Comparison of ENCODE assay signal across 1 cellular context in the genomic region with DNA sequence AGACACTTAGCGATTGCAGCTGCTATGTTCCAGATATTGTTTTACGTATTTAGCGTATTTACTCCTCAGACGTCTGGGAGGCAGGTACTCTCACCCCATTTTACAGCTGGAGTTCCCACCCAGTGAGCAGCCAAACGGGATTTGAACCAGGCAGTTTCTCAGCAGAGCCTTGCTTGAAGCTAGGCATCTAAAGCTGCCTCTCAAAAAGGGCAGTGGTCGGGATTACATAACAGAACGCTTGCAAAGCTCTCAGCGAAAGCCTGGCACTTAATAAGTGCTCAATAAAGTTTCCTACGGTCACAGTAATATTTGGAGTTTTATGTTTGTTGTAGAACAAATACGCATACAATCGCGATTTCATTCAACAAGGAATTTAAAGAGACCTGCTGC.
TF ChIP-seq lines count a peak whose summit lies in the region.

No MANE protein-coding gene starts in this region.

TF ChIP-seq in neural cell, 6 proteins besides CTCF, POLR2A, EP300 and RAD21:
- TF ChIP-seq MXI1 (conservative IDR thresholded peaks at IDR 0.05; ENCODE audit: poor library complexity, severe bottlenecking) (no peak), EZH2 (IDR thresholded peaks at IDR 0.05; ENCODE audit: borderline replicate concordance, insufficient read depth, low read length, poor library complexity, severe bottlenecking) (no peak), SMC3 (conservative IDR thresholded peaks at IDR 0.05; ENCODE audit: poor library complexity) (no peak), POLR2AphosphoS5 (IDR thresholded peaks at IDR 0.05) (no peak), TAF1 (IDR thresholded peaks at IDR 0.05; ENCODE audit: low read depth) (no peak)
- TF ChIP-seq, protein P1, sequence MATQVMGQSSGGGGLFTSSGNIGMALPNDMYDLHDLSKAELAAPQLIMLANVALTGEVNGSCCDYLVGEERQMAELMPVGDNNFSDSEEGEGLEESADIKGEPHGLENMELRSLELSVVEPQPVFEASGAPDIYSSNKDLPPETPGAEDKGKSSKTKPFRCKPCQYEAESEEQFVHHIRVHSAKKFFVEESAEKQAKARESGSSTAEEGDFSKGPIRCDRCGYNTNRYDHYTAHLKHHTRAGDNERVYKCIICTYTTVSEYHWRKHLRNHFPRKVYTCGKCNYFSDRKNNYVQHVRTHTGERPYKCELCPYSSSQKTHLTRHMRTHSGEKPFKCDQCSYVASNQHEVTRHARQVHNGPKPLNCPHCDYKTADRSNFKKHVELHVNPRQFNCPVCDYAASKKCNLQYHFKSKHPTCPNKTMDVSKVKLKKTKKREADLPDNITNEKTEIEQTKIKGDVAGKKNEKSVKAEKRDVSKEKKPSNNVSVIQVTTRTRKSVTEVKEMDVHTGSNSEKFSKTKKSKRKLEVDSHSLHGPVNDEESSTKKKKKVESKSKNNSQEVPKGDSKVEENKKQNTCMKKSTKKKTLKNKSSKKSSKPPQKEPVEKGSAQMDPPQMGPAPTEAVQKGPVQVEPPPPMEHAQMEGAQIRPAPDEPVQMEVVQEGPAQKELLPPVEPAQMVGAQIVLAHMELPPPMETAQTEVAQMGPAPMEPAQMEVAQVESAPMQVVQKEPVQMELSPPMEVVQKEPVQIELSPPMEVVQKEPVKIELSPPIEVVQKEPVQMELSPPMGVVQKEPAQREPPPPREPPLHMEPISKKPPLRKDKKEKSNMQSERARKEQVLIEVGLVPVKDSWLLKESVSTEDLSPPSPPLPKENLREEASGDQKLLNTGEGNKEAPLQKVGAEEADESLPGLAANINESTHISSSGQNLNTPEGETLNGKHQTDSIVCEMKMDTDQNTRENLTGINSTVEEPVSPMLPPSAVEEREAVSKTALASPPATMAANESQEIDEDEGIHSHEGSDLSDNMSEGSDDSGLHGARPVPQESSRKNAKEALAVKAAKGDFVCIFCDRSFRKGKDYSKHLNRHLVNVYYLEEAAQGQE (IDR thresholded peaks at IDR 0.05; ENCODE audit: borderline replicate concordance) = no peak
